Comparison of ENCODE assay signal across 8 cellular contexts in the genomic region with DNA sequence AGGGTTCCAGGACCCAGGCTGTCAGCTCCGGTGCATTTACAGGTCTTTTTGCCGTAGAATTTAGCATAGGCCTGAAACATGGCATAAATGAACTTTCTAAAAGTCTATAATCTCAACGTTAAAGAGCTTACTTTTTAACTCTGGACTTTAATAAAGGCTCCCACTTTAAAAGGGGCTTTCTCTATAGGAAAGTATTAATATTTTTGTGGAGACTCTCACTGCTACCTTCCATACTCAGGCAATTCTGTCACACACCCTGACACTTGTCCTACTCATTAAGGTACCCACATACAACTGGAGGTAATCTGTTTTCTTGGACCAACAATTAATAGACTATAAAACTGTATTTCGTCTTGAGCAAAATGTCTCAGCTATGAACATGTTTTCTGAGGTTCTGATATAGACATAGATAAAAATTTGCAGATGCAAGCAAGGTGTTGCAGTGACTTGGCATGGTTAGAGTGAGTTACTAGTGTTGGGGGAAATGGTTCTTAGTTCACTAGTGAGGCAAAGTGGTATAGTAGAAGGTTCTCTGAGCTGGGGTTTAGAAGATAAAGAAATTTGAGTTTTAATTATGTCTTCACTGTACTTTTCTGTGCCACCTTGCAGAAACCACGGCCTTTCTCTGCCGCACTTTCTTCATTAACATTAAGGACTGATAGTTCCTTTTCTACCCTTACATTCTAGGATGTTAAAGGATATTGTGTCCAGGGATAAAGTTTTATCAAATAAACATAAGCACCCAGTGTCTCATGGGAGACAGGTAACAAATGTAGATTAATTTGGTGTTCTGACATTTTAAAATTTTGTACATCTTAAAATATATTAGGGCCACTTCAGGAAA. TPM values are rescaled to one million over a fixed set of nuclear protein-coding genes. Genes with fewer than 3 reads are reported as not detected.
DNase-seq lines count a peak whose midpoint lies in the region; ATAC-seq, FAIRE-seq and TF ChIP-seq lines count a peak whose summit lies in the region.

No MANE protein-coding gene starts in this region.

- H3K4me3 ChIP-seq in A673 (ENCODE audit: low read depth, low read length, poor library complexity, severe bottlenecking) (peak overlapping the region; percentile 88), LNCaP clone FGC (ENCODE audit: low read depth, low read length) (peak overlapping the region; percentile 51), cardiac fibroblast (replicated peaks in 1 of 2; ENCODE audit: low read depth in 2 of 2, low read length in 2 of 2) (peak overlapping the region; percentile 59 to 64), mucosa of stomach (ENCODE audit: low read length) (peak overlapping the region; percentile 65)

- H3K4me1 ChIP-seq in A673 (ENCODE audit: insufficient read depth, low read length, poor library complexity, severe bottlenecking) (peaks cover 33% of the 10 kb centered on the region), mucosa of stomach (ENCODE audit: control insufficient read depth, insufficient read depth, low read length) (peaks cover 28% of the 10 kb centered on the region)

- H3K27me3 ChIP-seq in A673 (replicated peaks; ENCODE audit: insufficient read depth, low read depth, low read length, poor library complexity) (no peaks in the 10 kb centered on the region), mucosa of stomach (ENCODE audit: control insufficient read depth, insufficient read depth, low read length) (no peaks in the 10 kb centered on the region)

- ATAC-seq in GM18858 (IDR thresholded peaks at IDR 0.05; ENCODE audit: unreplicated experiment) (no peak), HG03354 (IDR thresholded peaks at IDR 0.05; ENCODE audit: poor library complexity, severe bottlenecking, unreplicated experiment) (no peak)

- BruUV-seq in A673 (replicated peaks; lab: Mats Ljungman, UMichigan) = TSS peak; percentile 72

- CTCF ChIA-PET in A673 (lab: Charles Lee) = no interaction called here

- H3K9ac ChIP-seq in mucosa of stomach (ENCODE audit: low read length) = peak overlapping the region; percentile 91

- no peak for FAIRE-seq in urothelium cell line (lab: Jason Lieb, UNC)

- POLR2A ChIA-PET in A673 (lab: Charles Lee; ENCODE audit: low non-redundant PET) = interaction anchor here (0.8 kb wide), 1 partner anchor 239 kb away, joined by 5 read pairs; no protein-coding TSS in a partner anchor

- no peaks in the 10 kb centered on the region for H3K36me3 ChIP-seq in A673 (ENCODE audit: insufficient read depth, low read length, poor library complexity, severe bottlenecking)
- no peaks in the 10 kb centered on the region for H3K36me3 ChIP-seq in mucosa of stomach (ENCODE audit: control insufficient read depth, insufficient read depth, low read length)

- peak overlapping the region; percentile 87 for H3K27ac ChIP-seq in A673 (ENCODE audit: low read depth, low read length, poor library complexity, severe bottlenecking)

- H3K9me3 ChIP-seq in A673 (ENCODE audit: low read depth, low read length, poor library complexity, severe bottlenecking) = no peaks in the 10 kb centered on the region
- no peaks in the 10 kb centered on the region for H3K9me3 ChIP-seq in mucosa of stomach (ENCODE audit: control insufficient read depth, low read length)

- TF ChIP-seq CTCF in A673 (conservative IDR thresholded peaks at IDR 0.05; ENCODE audit: low read depth, low read length) = no peak
- no peak for TF ChIP-seq CTCF in LNCaP clone FGC (IDR thresholded peaks at IDR 0.05; ENCODE audit: control insufficient read depth, extremely low read depth, insufficient read depth)
- no peak for TF ChIP-seq CTCF in cardiac fibroblast (IDR thresholded peaks at IDR 0.05; ENCODE audit: low read depth, low read length)

- DNase-seq in A673 (ENCODE audit: low spot score) (no peak), LNCaP clone FGC (ENCODE audit: low read depth) (no peak), cardiac fibroblast (ENCODE audit: low read depth in 2 of 2) (no peak), urothelium cell line (ENCODE audit: low spot score) (no peak), NOMO-1 treated with dmso at 0.1 percent for 144 hours (lab: John Stamatoyannopoulos, UW; ENCODE audit: unreplicated experiment) (no peak)

- intact Hi-C loops in A673 (cut with micrococcal nuclease; ENCODE audit: unreplicated experiment) = loop anchor here (5.0 to 10.0 kb wide), 3 partner anchors 471 to 849 kb away; no protein-coding TSS in a partner anchor

RNA-seq across cellular contexts. Expression of gene NR4A2, which starts 10.8 kb away (rescaled TPM):
- total RNA-seq in A673 (2021) = 1.1 and 1.8 TPM in 2 replicates
